Comparison of ENCODE assay signal across 7 cellular contexts in the genomic region with DNA sequence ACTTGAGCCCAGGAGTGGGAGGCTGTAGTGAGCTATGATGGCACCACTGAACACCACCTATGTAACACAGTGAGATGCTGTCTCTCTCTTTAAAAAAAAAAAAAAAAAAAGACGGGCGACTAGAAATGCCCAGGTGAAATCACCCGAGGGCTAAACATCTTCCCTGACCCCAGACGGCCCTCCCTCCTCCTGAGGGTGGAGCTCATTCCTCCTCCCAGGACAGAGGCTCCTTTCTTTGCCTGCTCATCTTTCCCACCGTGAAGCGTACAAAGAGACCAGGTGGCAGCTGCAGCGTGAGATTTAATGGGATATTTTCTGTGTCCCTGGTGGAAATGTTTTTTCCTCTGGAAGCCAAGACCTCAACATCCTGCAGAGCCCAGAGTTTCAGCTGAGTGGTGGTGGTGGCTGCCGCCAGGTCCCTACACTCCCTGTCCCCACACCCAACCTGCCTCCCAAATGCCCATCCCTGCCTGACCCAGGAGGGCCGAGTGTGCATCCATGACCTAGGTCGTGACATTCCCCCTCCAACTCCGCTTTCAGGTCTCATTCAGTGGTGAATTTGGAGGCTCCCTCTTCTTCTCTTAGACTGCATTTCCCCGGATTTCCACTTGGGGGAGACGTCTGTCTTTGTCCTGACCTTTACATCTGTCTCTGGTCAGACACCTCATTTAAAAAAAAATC. TPM values are rescaled to one million over a fixed set of nuclear protein-coding genes. Genes with fewer than 3 reads are reported as not detected.
DNase-seq lines count a peak whose midpoint lies in the region; ATAC-seq, FAIRE-seq and TF ChIP-seq lines count a peak whose summit lies in the region.

No MANE protein-coding gene starts in this region.

- POLR2A ChIA-PET in Panc1 (lab: Charles Lee) (interaction anchor here (0.6 kb wide), 2 partner anchors 36 to 332 kb away, joined by 7 to 9 read pairs; no protein-coding TSS in a partner anchor), GM12878 (lab: Charles Lee) (interaction anchor here (0.6 kb wide), 1 partner anchor 22 kb away, joined by 3 read pairs; no protein-coding TSS in a partner anchor)

- RAD21 ChIA-PET in GM12878 (lab: Charles Lee; ENCODE audit: unreplicated experiment), result interaction anchor here (0.7 to 3.2 kb wide), 5 partner anchors 8 to 485 kb away, joined by 3 to 28 read pairs (median 7); a partner anchor contains a TSS

- H3K79me2 ChIP-seq in GM12878 (ENCODE audit: control insufficient read depth, insufficient read depth, low read length), result no peaks in the 10 kb centered on the region

- H3K4me1 ChIP-seq in Panc1 (ENCODE audit: control insufficient read depth, insufficient read depth, low read length) (no peaks in the 10 kb centered on the region), GM12878 (ENCODE audit: control insufficient read depth, insufficient read depth, low read length) (no peaks in the 10 kb centered on the region)

- TF ChIP-seq RAD21 in GM12878 (IDR thresholded peaks at IDR 0.05; ENCODE audit: insufficient read depth, low read depth, low read length), result peak; percentile 66

- DNase-seq in ELF-1 (ENCODE audit: low read depth, low spot score) (peak; percentile 74), HuH-7 (ENCODE audit: low spot score) (peak; percentile 43), Panc1 (ENCODE audit: low read depth, low spot score) (peak; percentile 74), GM12878 (ENCODE audit: low read depth, low spot score) (no peak), iPS-NIHi7 (ENCODE audit: extremely low spot score) (peak; percentile 72)
- peak in 2 of 3 experiments; percentile 16 to 22 for DNase-seq in stimulated activated CD4-positive, alpha-beta T cell treated with anti-CD3 and anti-CD28 coated beads, TNF-alpha, amount 100 ng/mL, for 24 hours (ENCODE audit: low read depth in 3 of 3)

- in situ Hi-C loops in Panc1 (cut with HindIII; ENCODE audit: low pct_unique_long_range_greater_than_20kb, low sequenced_read_pairs), result loop anchor here (25.0 kb wide), 1 partner anchor 262 kb away; no protein-coding TSS in a partner anchor
- in situ Hi-C loops in GM12878 (cut with MboI), result no loop called here

- WGBS in GM12878 (ENCODE audit: insufficient coverage, insufficient replicate concordance, low lambda C conversion rate, missing lambda C conversion rate), result 2% methylated on average over 11 of the region's 13 CpGs

- no peak overlapping the region for H3K9ac ChIP-seq in GM12878 (ENCODE audit: control insufficient read depth, insufficient read depth, low read length)

- SMC1A ChIA-PET in GM12878 (lab: Charles Lee; ENCODE audit: uncharacterized antibody, unreplicated experiment), result interaction anchor here (1.2 to 3.6 kb wide), 3 partner anchors 13 to 485 kb away, joined by 3 to 24 read pairs (median 19); no protein-coding TSS in a partner anchor

- TF ChIP-seq CTCF in Panc1 (IDR thresholded peaks at IDR 0.05) (peak; percentile 95), GM12878 (IDR thresholded peaks at IDR 0.05 in 2 of 3, conservative IDR thresholded peaks at IDR 0.05 in 1 of 3; ENCODE audit: control insufficient read depth in 2 of 3, extremely low read depth in 1 of 3, insufficient read depth in 1 of 3, low read depth in 3 of 3, low read length in 3 of 3) (peak; percentile 72 to 81 (median 79))

- no peak for TF ChIP-seq EP300 in GM12878 (IDR thresholded peaks at IDR 0.05; ENCODE audit: borderline replicate concordance in 1 of 2, control insufficient read depth in 1 of 2, low read depth in 2 of 2, low read length in 2 of 2)

- CTCF ChIA-PET in Panc1 (lab: Charles Lee) (interaction anchor here (0.6 to 2.1 kb wide), 9 partner anchors 8 to 487 kb away, joined by 3 to 28 read pairs (median 8); no protein-coding TSS in a partner anchor), GM12878 (lab: Yijun Ruan, JAX) (interaction anchor here (0.6 to 8.3 kb wide), 15 partner anchors 8 to 764 kb away, joined by 3 to 83 read pairs (median 4); no protein-coding TSS in a partner anchor)

- no peak overlapping the region for H3K4me2 ChIP-seq in GM12878 (ENCODE audit: control insufficient read depth, insufficient read depth)

- peak; percentile 87 for ATAC-seq in Panc1
- ATAC-seq in GM12878, result peak; percentile 85
- ATAC-seq in GM18858 (IDR thresholded peaks at IDR 0.05; ENCODE audit: unreplicated experiment), result no peak

- H2AFZ ChIP-seq in GM12878 (ENCODE audit: control insufficient read depth, low read depth, low read length), result no peak overlapping the region

- H3K27me3 ChIP-seq in Panc1 (ENCODE audit: control insufficient read depth, insufficient read depth, low read length) (no peaks in the 10 kb centered on the region; the same call in 1 of the 2 replicates), GM12878 (replicated peaks in 1 of 2; ENCODE audit: control insufficient read depth in 2 of 2, insufficient read depth in 2 of 2, low read length in 1 of 2) (no peaks in the 10 kb centered on the region; a peak in 1 of 4 replicates)

- intact Hi-C loops in Panc1 (cut with micrococcal nuclease; ENCODE audit: unreplicated experiment), result loop anchor here (1.0 kb wide), 1 partner anchor 484 kb away; no protein-coding TSS in a partner anchor
- intact Hi-C loops in GM12878 (cut with micrococcal nuclease; ENCODE audit: unreplicated experiment), result loop anchor here (2.0 kb wide), 1 partner anchor 484 kb away; no protein-coding TSS in a partner anchor

- no peaks in the 10 kb centered on the region for H4K20me1 ChIP-seq in GM12878 (ENCODE audit: control insufficient read depth, insufficient read depth)

- TF ChIP-seq POLR2A in GM12878 (IDR thresholded peaks at IDR 0.05; ENCODE audit: low read depth, low read length), result no peak

- peak; percentile 57 for FAIRE-seq in GM12878 (lab: Jason Lieb, UNC)

- BruUV-seq in Panc1 (replicated peaks; lab: Mats Ljungman, UMichigan), result no TSS peak
- no TSS peak for BruUV-seq in GM12878 (replicated peaks; lab: Mats Ljungman, UMichigan)

- H3K36me3 ChIP-seq in Panc1 (ENCODE audit: control insufficient read depth, insufficient read depth, low read length) (no peaks in the 10 kb centered on the region), GM12878 (ENCODE audit: control insufficient read depth in 2 of 2, insufficient read depth in 2 of 2, low read length in 1 of 2) (no peaks in the 10 kb centered on the region)

- H3K9me3 ChIP-seq in Panc1 (ENCODE audit: control insufficient read depth, insufficient read depth, low read depth, low read length), result no peaks in the 10 kb centered on the region
- no peaks in the 10 kb centered on the region for H3K9me3 ChIP-seq in GM12878 (replicated peaks; ENCODE audit: control insufficient read depth, insufficient read depth, low read length)

- no peak overlapping the region for H3K4me3 ChIP-seq in Panc1 (ENCODE audit: low read depth in 2 of 2, low read length in 2 of 2)
- no peak overlapping the region for H3K4me3 ChIP-seq in GM12878

- H3K27ac ChIP-seq in Panc1 (ENCODE audit: low read length), result no peak overlapping the region
- H3K27ac ChIP-seq in GM12878 (ENCODE audit: control insufficient read depth, insufficient read depth), result no peak overlapping the region

TF ChIP-seq in GM12878, 131 proteins besides CTCF, POLR2A, EP300 and RAD21:
- TF ChIP-seq, protein P1, sequence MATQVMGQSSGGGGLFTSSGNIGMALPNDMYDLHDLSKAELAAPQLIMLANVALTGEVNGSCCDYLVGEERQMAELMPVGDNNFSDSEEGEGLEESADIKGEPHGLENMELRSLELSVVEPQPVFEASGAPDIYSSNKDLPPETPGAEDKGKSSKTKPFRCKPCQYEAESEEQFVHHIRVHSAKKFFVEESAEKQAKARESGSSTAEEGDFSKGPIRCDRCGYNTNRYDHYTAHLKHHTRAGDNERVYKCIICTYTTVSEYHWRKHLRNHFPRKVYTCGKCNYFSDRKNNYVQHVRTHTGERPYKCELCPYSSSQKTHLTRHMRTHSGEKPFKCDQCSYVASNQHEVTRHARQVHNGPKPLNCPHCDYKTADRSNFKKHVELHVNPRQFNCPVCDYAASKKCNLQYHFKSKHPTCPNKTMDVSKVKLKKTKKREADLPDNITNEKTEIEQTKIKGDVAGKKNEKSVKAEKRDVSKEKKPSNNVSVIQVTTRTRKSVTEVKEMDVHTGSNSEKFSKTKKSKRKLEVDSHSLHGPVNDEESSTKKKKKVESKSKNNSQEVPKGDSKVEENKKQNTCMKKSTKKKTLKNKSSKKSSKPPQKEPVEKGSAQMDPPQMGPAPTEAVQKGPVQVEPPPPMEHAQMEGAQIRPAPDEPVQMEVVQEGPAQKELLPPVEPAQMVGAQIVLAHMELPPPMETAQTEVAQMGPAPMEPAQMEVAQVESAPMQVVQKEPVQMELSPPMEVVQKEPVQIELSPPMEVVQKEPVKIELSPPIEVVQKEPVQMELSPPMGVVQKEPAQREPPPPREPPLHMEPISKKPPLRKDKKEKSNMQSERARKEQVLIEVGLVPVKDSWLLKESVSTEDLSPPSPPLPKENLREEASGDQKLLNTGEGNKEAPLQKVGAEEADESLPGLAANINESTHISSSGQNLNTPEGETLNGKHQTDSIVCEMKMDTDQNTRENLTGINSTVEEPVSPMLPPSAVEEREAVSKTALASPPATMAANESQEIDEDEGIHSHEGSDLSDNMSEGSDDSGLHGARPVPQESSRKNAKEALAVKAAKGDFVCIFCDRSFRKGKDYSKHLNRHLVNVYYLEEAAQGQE (IDR thresholded peaks at IDR 0.05; ENCODE audit: low read depth, low read length), result no peak
- TF ChIP-seq SMC3 (IDR thresholded peaks at IDR 0.05; ENCODE audit: borderline replicate concordance, low read length), result peak; percentile 66
TF ChIP-seq in GM12878: peak in this region for 1.

RNA-seq across cellular contexts. Expression of a gene that starts 14.4 kb away (rescaled TPM):
- total RNA-seq in Panc1 (2021; ENCODE audit: unreplicated experiment), result 10.4 TPM
- polyA plus RNA-seq in Panc1 (2012; ENCODE audit: insufficient read length), result 12.7 TPM
- total RNA-seq in GM12878 (2013; cell fraction: nucleolus; rRNA removed), result 0.27 and 0.33 TPM in 2 replicates
- total RNA-seq in GM12878 (2014; rRNA removed), result under 0.01 TPM in 1 of 2 replicates, not detected in the other
- total RNA-seq in GM12878 (2014; rRNA removed; fragmentation: Illumina TruSeq; extraction: Trizol), result 0.04 TPM in 1 of 2 replicates, not detected in the other
- total RNA-seq in GM12878 (2021), result 0.23 and 0.32 TPM in 2 replicates
- not detected for polyA plus RNA-seq in GM12878 (2011; ENCODE audit: low read depth)
- 0.01 and 0.12 TPM in 2 replicates for polyA plus RNA-seq in GM12878 (2011; rRNA removed)
- polyA plus RNA-seq in GM12878 (2011; cell fraction: cytosol; rRNA removed), result 0.05 and 0.18 TPM in 2 replicates
- polyA plus RNA-seq in GM12878 (2011; cell fraction: nucleus; rRNA removed), result 0.06 and 0.10 TPM in 2 replicates
- polyA plus RNA-seq in GM12878 (2012), result 0.13 TPM in 1 of 2 replicates, not detected in the other
- polyA plus RNA-seq in GM12878 (2014; fragmentation: Illumina TruSeq; extraction: Trizol), result 0.07 and 0.35 TPM in 2 replicates
- under 1 TPM in 1 of 2 experiments, not detected in 1; 0.40 TPM for polyA plus RNA-seq in GM12878 (2014; fragmentation: Nextera tagmentation; extraction: Ambion mirVana)
- polyA plus RNA-seq in GM12878 (2014; rRNA removed), result 0.03 and 0.27 TPM in 2 replicates
- polyA plus RNA-seq in GM12878 (2016; fragmentation: Nextera tagmentation; extraction: Ambion mirVana), result under 1 TPM; 0.33 to 0.42 TPM
- not detected in 2 replicates for polyA minus RNA-seq in GM12878 (2011; rRNA and poly(A)+ RNA removed)
- polyA minus RNA-seq in GM12878 (2011; cell fraction: cytosol; rRNA and poly(A)+ RNA removed), result not detected in 2 replicates
- polyA minus RNA-seq in GM12878 (2011; cell fraction: nucleus; rRNA and poly(A)+ RNA removed), result not detected in 2 replicates
